In the genomic region with DNA sequence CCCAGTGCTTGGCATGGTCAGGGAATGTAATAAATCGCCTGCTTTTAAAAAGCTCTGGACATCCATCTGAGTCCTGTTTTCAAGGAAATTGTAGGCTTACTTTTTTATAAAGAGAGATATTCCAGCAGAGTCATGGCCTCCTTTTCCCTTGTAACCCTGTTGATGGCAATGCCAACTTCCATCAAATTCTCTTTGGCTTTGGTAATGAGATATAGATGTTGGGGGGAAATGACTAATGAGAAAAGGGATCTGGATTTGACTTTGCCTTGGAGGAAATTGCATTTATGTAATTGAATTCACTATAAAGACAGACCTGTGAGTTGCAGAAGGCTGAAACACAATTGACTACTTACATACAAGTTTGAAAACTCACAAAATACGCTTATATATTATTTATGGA, we compare ENCODE assay signal across 24 cellular contexts.
A peak's percentile ranks its signal among the peaks of the same experiment; 100 is the strongest.
DNase-seq lines count a peak whose midpoint lies in the region; ATAC-seq, FAIRE-seq and TF ChIP-seq lines count a peak whose summit lies in the region.
"Had no signal": no experiment of that assay in that cellular context is flagged by ENCODE, and none has a peak within 500 bp of the region (broad histone marks: within the 10 kb centered on the region; RNA-seq: fewer than 3 reads in every experiment).

No MANE protein-coding gene starts in this region.

- dilution Hi-C loops in endothelial cell of umbilical vein (cut with MboI; ENCODE audit: extremely low pct_ligation_motif_present, low sequenced_read_pairs), result no loop called here

- H3K9me3 ChIP-seq in SK-N-SH, result no peaks in the 10 kb centered on the region
- no peaks in the 10 kb centered on the region for H3K9me3 ChIP-seq in endothelial cell of umbilical vein (replicated peaks; ENCODE audit: control insufficient read depth, insufficient read depth, low read length)
- H3K9me3 ChIP-seq: BLaER1 had no signal

- H3K4me3 Mint-ChIP-seq in WTC11, result no peak overlapping the region
- H3K4me3 Mint-ChIP-seq: B cell; CD4-positive, CD25-positive, alpha-beta regulatory T cell; CD8-positive, alpha-beta T cell had no signal

- peak in 1 of 2 experiments; percentile 87; a peak in 2 of 4 replicates for TF ChIP-seq EP300 in SK-N-SH (IDR thresholded peaks at IDR 0.05; ENCODE audit: borderline replicate concordance in 1 of 2, low read depth in 1 of 2, low read length in 1 of 2)

- H3K9me3 Mint-ChIP-seq in WTC11, result peaks cover 17% of the 10 kb centered on the region

- H3K4me1 Mint-ChIP-seq in WTC11, result peaks cover 11% of the 10 kb centered on the region
- H3K4me1 Mint-ChIP-seq: B cell; CD4-positive, CD25-positive, alpha-beta regulatory T cell had no signal

- no TSS peak for BruUV-seq in endothelial cell of umbilical vein (replicated peaks; lab: Mats Ljungman, UMichigan)

- no peak for TF ChIP-seq CTCF in SK-N-SH (IDR thresholded peaks at IDR 0.05)
- TF ChIP-seq CTCF in endothelial cell of umbilical vein (IDR thresholded peaks at IDR 0.05; ENCODE audit: extremely low read depth in 1 of 2, insufficient read depth in 1 of 2, low read depth in 1 of 2, low read length in 2 of 2), result no peak
- no peak for TF ChIP-seq CTCF in fibroblast of the aortic adventitia (IDR thresholded peaks at IDR 0.05; ENCODE audit: insufficient read depth, low read length)
- no peak for TF ChIP-seq CTCF in WTC11 (IDR thresholded peaks at IDR 0.05)

- H3K9me2 ChIP-seq in SK-N-SH, result no peaks in the 10 kb centered on the region

- no peaks in the 10 kb centered on the region for H3K79me2 ChIP-seq in SK-N-SH (ENCODE audit: insufficient read depth)
- no peaks in the 10 kb centered on the region for H3K79me2 ChIP-seq in endothelial cell of umbilical vein (ENCODE audit: control insufficient read depth, insufficient read depth, low read length)

- H4K20me1 ChIP-seq in SK-N-SH (ENCODE audit: insufficient read depth), result no peaks in the 10 kb centered on the region
- no peaks in the 10 kb centered on the region for H4K20me1 ChIP-seq in endothelial cell of umbilical vein (replicated peaks; ENCODE audit: control insufficient read depth, extremely low read depth, insufficient read depth, low read length)
- H4K20me1 ChIP-seq: BLaER1 had no signal

- H3K27me3 Mint-ChIP-seq in WTC11 (ENCODE audit: low read depth), result no peaks in the 10 kb centered on the region; the same call in 1 of the 2 replicates
- H3K27me3 Mint-ChIP-seq: B cell; CD4-positive, CD25-positive, alpha-beta regulatory T cell had no signal

- H2AFZ ChIP-seq in SK-N-SH (ENCODE audit: low read depth), result no peak overlapping the region
- H2AFZ ChIP-seq in endothelial cell of umbilical vein (ENCODE audit: low read depth, low read length), result no peak overlapping the region
- H2AFZ ChIP-seq: GM23248 had no signal

- peak; percentile 29; the same call in 1 of the 2 replicates for TF ChIP-seq RAD21 in SK-N-SH (IDR thresholded peaks at IDR 0.05; ENCODE audit: low read length)

- peaks cover 15% of the 10 kb centered on the region for H3K36me3 Mint-ChIP-seq in WTC11
- H3K36me3 Mint-ChIP-seq: CD4-positive, CD25-positive, alpha-beta regulatory T cell; CD8-positive, alpha-beta T cell had no signal

- peak; percentile 58 for FAIRE-seq in endothelial cell of umbilical vein (lab: Jason Lieb, UNC)
- FAIRE-seq: A204.1, GM12878, GM19239 had no signal

- H3F3A ChIP-seq in SK-N-SH (replicated peaks; ENCODE audit: insufficient read depth), result no peaks in the 10 kb centered on the region

- POLR2A ChIA-PET in SK-N-SH (lab: Yijun Ruan, JAX) (no interaction called here), endothelial cell of umbilical vein (lab: Charles Lee) (no interaction called here), WTC11 (lab: Charles Lee) (no interaction called here)

- H3K9ac ChIP-seq in SK-N-SH, result no peak overlapping the region
- no peak overlapping the region for H3K9ac ChIP-seq in endothelial cell of umbilical vein (replicated peaks; ENCODE audit: extremely low read depth, insufficient read depth, low read length)
- H3K9ac ChIP-seq: BLaER1, GM23248 had no signal

- H3K27ac ChIP-seq in SK-N-SH (ENCODE audit: low read depth in 2 of 2, low read length in 1 of 2) (peak overlapping the region in 1 of 2 experiments; percentile 85; a peak in 2 of 4 replicates), endothelial cell of umbilical vein (ENCODE audit: insufficient read depth, low read depth, low read length) (no peak overlapping the region)
- H3K27ac ChIP-seq: 22Rv1, BLaER1, C4-2B, GM23248 had no signal

- WGBS in SK-N-SH (ENCODE audit: low lambda C conversion rate), result 25% methylated on average over 2 of the region's 2 CpGs

- DNase-seq in HT1080 (ENCODE audit: low read depth), result peak; percentile 28
- peak; percentile 74 for DNase-seq in SK-N-SH
- DNase-seq in endothelial cell of umbilical vein (ENCODE audit: low read depth, low spot score), result peak; percentile 54
- peak; percentile 13 for DNase-seq in fibroblast of the aortic adventitia (ENCODE audit: low read depth)
- no peak for DNase-seq in kidney glomerular epithelial cell (lab: John Stamatoyannopoulos, UW)
- DNase-seq in pons (ENCODE audit: low spot score), result no peak
- DNase-seq in DMS53 (lab: John Stamatoyannopoulos, UW), result no peak
- DNase-seq in WTC11 (ENCODE audit: low spot score), result no peak
- DNase-seq: CD4-positive, CD25-positive, alpha-beta regulatory T cell; CD8-positive, alpha-beta T cell; DMS153; DMS79; EL; GDM1; GM23248; HCEC 1CT had no signal

- no peaks in the 10 kb centered on the region for H3K9me1 ChIP-seq in endothelial cell of umbilical vein (replicated peaks; ENCODE audit: control insufficient read depth, extremely low read depth, insufficient read depth, low read length)

- H3K27ac Mint-ChIP-seq in WTC11, result no peak overlapping the region
- H3K27ac Mint-ChIP-seq: B cell; CD4-positive, CD25-positive, alpha-beta regulatory T cell; CD8-positive, alpha-beta T cell had no signal

- no peak for ATAC-seq in WTC11
- ATAC-seq: CD8-positive, alpha-beta T cell; GM12878 had no signal

- H3K4me2 ChIP-seq in SK-N-SH (no peak overlapping the region), endothelial cell of umbilical vein (ENCODE audit: insufficient read depth, low read length) (no peak overlapping the region)
- H3K4me2 ChIP-seq: BLaER1 had no signal

- no peak overlapping the region for H3K4me3 ChIP-seq in SK-N-SH (ENCODE audit: low read depth in 2 of 2, low read length in 1 of 2)
- H3K4me3 ChIP-seq in endothelial cell of umbilical vein (replicated peaks in 1 of 3; ENCODE audit: insufficient read depth in 1 of 3, low read depth in 1 of 3, low read length in 3 of 3), result no peak overlapping the region
- no peak overlapping the region for H3K4me3 ChIP-seq in fibroblast of the aortic adventitia (ENCODE audit: low read depth, low read length)
- H3K4me3 ChIP-seq: BLaER1, GM12878, GM23248 had no signal

- H3K36me3 ChIP-seq in SK-N-SH (replicated peaks in 1 of 2; ENCODE audit: control insufficient read depth in 1 of 2, insufficient read depth in 2 of 2, low read length in 1 of 2) (no peaks in the 10 kb centered on the region), endothelial cell of umbilical vein (ENCODE audit: control insufficient read depth in 2 of 2, extremely low read depth in 1 of 2, insufficient read depth in 2 of 2, low read length in 2 of 2) (no peaks in the 10 kb centered on the region)
- H3K36me3 ChIP-seq: BLaER1 had no signal

- H3K27me3 ChIP-seq in SK-N-SH (ENCODE audit: insufficient read depth), result no peaks in the 10 kb centered on the region
- no peaks in the 10 kb centered on the region for H3K27me3 ChIP-seq in endothelial cell of umbilical vein (ENCODE audit: control insufficient read depth in 2 of 2, insufficient read depth in 2 of 2, low read length in 2 of 2)
- H3K27me3 ChIP-seq: BLaER1 had no signal

- TF ChIP-seq POLR2A in endothelial cell of umbilical vein (IDR thresholded peaks at IDR 0.05; ENCODE audit: low read depth, low read length), result no peak

- intact Hi-C loops in endothelial cell of umbilical vein (cut with micrococcal nuclease), result loop anchor here (2.0 kb wide), 4 partner anchors 35 to 191 kb away; no protein-coding TSS in a partner anchor

- CTCF ChIA-PET in SK-N-SH (lab: Yijun Ruan, JAX) (interaction anchor here (0.6 to 1.3 kb wide), 4 partner anchors 30 to 191 kb away, joined by 3 to 5 read pairs (median 3); no protein-coding TSS in a partner anchor), endothelial cell of umbilical vein (lab: Charles Lee) (interaction anchor here (0.8 kb wide), 1 partner anchor 116 kb away, joined by 5 read pairs; no protein-coding TSS in a partner anchor), WTC11 (lab: Charles Lee) (interaction anchor here (0.8 to 1.1 kb wide), 2 partner anchors 116 to 164 kb away, joined by 4 read pairs; no protein-coding TSS in a partner anchor)

- H3K4me1 ChIP-seq in SK-N-SH (ENCODE audit: control insufficient read depth in 1 of 2, insufficient read depth in 2 of 2, low read depth in 1 of 2, low read length in 1 of 2) (peaks cover 0 to 5% of the 10 kb centered on the region in 2 experiments; a peak in 1 of 4 replicates), endothelial cell of umbilical vein (ENCODE audit: control insufficient read depth, extremely low read depth, insufficient read depth, low read length) (no peaks in the 10 kb centered on the region)
- H3K4me1 ChIP-seq: BLaER1, Caco-2 had no signal

TF ChIP-seq in endothelial cell of umbilical vein, 7 proteins besides CTCF, POLR2A, EP300 and RAD21:
- peak; percentile 18 for TF ChIP-seq FOS (IDR thresholded peaks at IDR 0.05; ENCODE audit: borderline replicate concordance, insufficient read depth, low read length)
- no peak for TF ChIP-seq JUN (IDR thresholded peaks at IDR 0.05; ENCODE audit: borderline replicate concordance, insufficient read depth, insufficient read length, low read depth)

TF ChIP-seq in WTC11, 78 proteins besides CTCF, POLR2A, EP300 and RAD21 (continues in another document):
- TF ChIP-seq ZNF423 (CRISPR knock-in tag; IDR thresholded peaks at IDR 0.05), result no peak
- TF ChIP-seq, protein P1, sequence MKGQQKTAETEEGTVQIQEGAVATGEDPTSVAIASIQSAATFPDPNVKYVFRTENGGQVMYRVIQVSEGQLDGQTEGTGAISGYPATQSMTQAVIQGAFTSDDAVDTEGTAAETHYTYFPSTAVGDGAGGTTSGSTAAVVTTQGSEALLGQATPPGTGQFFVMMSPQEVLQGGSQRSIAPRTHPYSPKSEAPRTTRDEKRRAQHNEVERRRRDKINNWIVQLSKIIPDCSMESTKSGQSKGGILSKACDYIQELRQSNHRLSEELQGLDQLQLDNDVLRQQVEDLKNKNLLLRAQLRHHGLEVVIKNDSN (CRISPR knock-in tag; IDR thresholded peaks at IDR 0.05), result no peak
- TF ChIP-seq CREB1 (CRISPR knock-in tag; IDR thresholded peaks at IDR 0.05), result no peak
- TF ChIP-seq SOX15 (CRISPR knock-in tag; IDR thresholded peaks at IDR 0.05), result no peak
- TF ChIP-seq ZNF416 (CRISPR knock-in tag; IDR thresholded peaks at IDR 0.05), result no peak

Comparison
In these comparisons a context has a peak if more than half of its experiments do, and no peak if none do; other contexts are left out.
1. DNase-seq: peak in HT1080 (single experiment), SK-N-SH (single experiment), endothelial cell of umbilical vein (single experiment) and fibroblast of the aortic adventitia (single experiment); none in kidney glomerular epithelial cell (single experiment), pons (single experiment), DMS53 (single experiment) and WTC11 (single experiment).